In the genomic region with DNA sequence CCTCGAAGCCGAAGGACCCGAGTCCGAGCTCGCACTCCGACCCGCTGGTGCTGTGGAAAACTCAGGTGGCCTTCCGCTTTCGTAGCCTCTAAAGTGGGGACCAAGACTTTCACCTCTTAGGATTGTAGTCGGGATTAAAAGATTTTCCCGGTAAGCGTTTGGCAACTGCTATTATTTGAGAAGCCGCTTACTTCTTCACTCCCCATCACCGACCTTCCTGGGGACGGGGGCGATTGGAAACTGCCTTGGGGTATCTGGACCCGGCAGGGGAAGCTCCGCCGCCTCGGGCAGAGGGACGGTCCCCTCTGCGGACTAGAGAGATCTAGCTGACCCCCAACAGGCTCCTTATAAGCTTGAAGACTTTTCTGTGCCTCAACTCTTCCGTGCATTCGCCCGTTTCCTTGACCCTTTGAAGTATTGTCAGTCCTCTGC, we compare ENCODE assay signal across 8 cellular contexts. TPM values are rescaled to one million over a fixed set of nuclear protein-coding genes. Genes with fewer than 3 reads are reported as not detected.
A peak's percentile ranks its signal among the peaks of the same experiment; 100 is the strongest.
DNase-seq lines count a peak whose midpoint lies in the region; ATAC-seq and TF ChIP-seq lines count a peak whose summit lies in the region.

No MANE protein-coding gene starts in this region.

- intact Hi-C loops in Panc1 (cut with micrococcal nuclease; ENCODE audit: unreplicated experiment), result no loop called here

- CTCF ChIA-PET in Panc1 (lab: Charles Lee), result no interaction called here

- peak overlapping the region; percentile 73 for H3K9ac ChIP-seq in parathyroid adenoma

- in situ Hi-C loops in Panc1 (cut with HindIII; ENCODE audit: low pct_unique_long_range_greater_than_20kb, low sequenced_read_pairs), result no loop called here

- ATAC-seq in Panc1, result no peak
- ATAC-seq in GM19452 (IDR thresholded peaks at IDR 0.05; ENCODE audit: unreplicated experiment), result no peak
- ATAC-seq in GM19467 (IDR thresholded peaks at IDR 0.05; ENCODE audit: unreplicated experiment), result no peak

- DNase-seq in GM12864 (ENCODE audit: low read depth) (no peak), Panc1 (ENCODE audit: low read depth, low spot score) (no peak), activated gamma-delta T cell treated with Interleukin-2 at 50 U/mL for 16 hours (no peak)
- DNase-seq in activated CD4-positive, alpha-beta T cell treated with anti-CD3 and anti-CD28 coated beads for 1 hour, result no peak

- H3K4me3 ChIP-seq in GM12864 (ENCODE audit: low read depth, low read length) (peak overlapping the region; percentile 75), Panc1 (ENCODE audit: low read depth in 2 of 2, low read length in 2 of 2) (peak overlapping the region; percentile 78 to 85), esophagus (ENCODE audit: low read depth in 1 of 2, low read length in 2 of 2) (peak overlapping the region; percentile 93 to 98), parathyroid adenoma (ENCODE audit: low read depth, low read length) (peak overlapping the region; percentile 75)

- H2AFZ ChIP-seq in parathyroid adenoma, result peak overlapping the region; percentile 94

- peak overlapping the region; percentile 81 for H3K27ac ChIP-seq in Panc1 (ENCODE audit: low read length)
- H3K27ac ChIP-seq in esophagus (ENCODE audit: low read depth in 2 of 2, low read length in 1 of 2), result peak overlapping the region; percentile 96 to 99
- H3K27ac ChIP-seq in parathyroid adenoma, result peak overlapping the region; percentile 67

- 1 to 2% methylated on average over 25 of the region's 25 CpGs for WGBS in esophagus, 2 donors

- BruUV-seq in Panc1 (replicated peaks; lab: Mats Ljungman, UMichigan), result no TSS peak

- TF ChIP-seq CTCF in GM12864 (IDR thresholded peaks at IDR 0.05; ENCODE audit: low read depth, low read length, missing control alignments) (no peak), Panc1 (IDR thresholded peaks at IDR 0.05) (no peak), parathyroid adenoma (IDR thresholded peaks at IDR 0.05) (no peak)

- peaks cover 35% of the 10 kb centered on the region for H3K4me1 ChIP-seq in Panc1 (ENCODE audit: control insufficient read depth, insufficient read depth, low read length)
- H3K4me1 ChIP-seq in esophagus (ENCODE audit: control insufficient read depth in 2 of 2, insufficient read depth in 2 of 2, low read length in 1 of 2), result peaks cover 0 to 17% of the 10 kb centered on the region in 2 donors
- peaks cover 7% of the 10 kb centered on the region for H3K4me1 ChIP-seq in parathyroid adenoma

- H3K9me3 ChIP-seq in Panc1 (ENCODE audit: control insufficient read depth, insufficient read depth, low read depth, low read length), result no peaks in the 10 kb centered on the region
- no peaks in the 10 kb centered on the region for H3K9me3 ChIP-seq in esophagus (ENCODE audit: control insufficient read depth in 2 of 2, insufficient read depth in 1 of 2, low read depth in 1 of 2, low read length in 1 of 2)
- H3K9me3 ChIP-seq in parathyroid adenoma (ENCODE audit: control insufficient read depth, low read length), result no peaks in the 10 kb centered on the region

- peaks cover 29% of the 10 kb centered on the region for H3K79me2 ChIP-seq in parathyroid adenoma

- POLR2A ChIA-PET in Panc1 (lab: Charles Lee), result no interaction called here

- peak overlapping the region; percentile 65 for H3K4me2 ChIP-seq in parathyroid adenoma (ENCODE audit: low read length)

- H3K27me3 ChIP-seq in Panc1 (ENCODE audit: control insufficient read depth, insufficient read depth, low read length), result no peaks in the 10 kb centered on the region
- no peaks in the 10 kb centered on the region for H3K27me3 ChIP-seq in esophagus (ENCODE audit: control insufficient read depth in 1 of 2, insufficient read depth in 2 of 2, low read length in 2 of 2)
- H3K27me3 ChIP-seq in parathyroid adenoma (ENCODE audit: control insufficient read depth, insufficient read depth, low read length), result no peaks in the 10 kb centered on the region

- H3K36me3 ChIP-seq in Panc1 (ENCODE audit: control insufficient read depth, insufficient read depth, low read length) (peaks cover 1% of the 10 kb centered on the region; the same call in 1 of the 2 replicates), esophagus (ENCODE audit: control insufficient read depth in 2 of 2, insufficient read depth in 2 of 2, low read length in 1 of 2) (no peaks in the 10 kb centered on the region), parathyroid adenoma (ENCODE audit: control insufficient read depth, insufficient read depth, low read length) (no peaks in the 10 kb centered on the region)

RNA-seq across cellular contexts. Expression of a gene that starts 0.7 kb away (rescaled TPM):
- 32.9 TPM for total RNA-seq in Panc1 (2021; ENCODE audit: unreplicated experiment)
- polyA plus RNA-seq in Panc1 (2012; ENCODE audit: insufficient read length), result 21.2 TPM
- polyA plus RNA-seq in esophagus, result 10 to 100 TPM; 10.8 to 24.9 TPM

RNA-seq across cellular contexts. Expression of a gene that starts 17.4 kb away (rescaled TPM):
- total RNA-seq in Panc1 (2021; ENCODE audit: unreplicated experiment), result 32.2 TPM
- 9.4 TPM for polyA plus RNA-seq in Panc1 (2012; ENCODE audit: insufficient read length)
- polyA plus RNA-seq in esophagus, result 1 to 10 TPM; 6.1 to 8.1 TPM
